8 cellular contexts compared by ENCODE assay signal in genomic region chr10:7260412-7260900, GRCh38.
DNase-seq lines count a peak whose midpoint lies in the region; ATAC-seq, FAIRE-seq and TF ChIP-seq lines count a peak whose summit lies in the region.

No MANE protein-coding gene starts in this region.

- no peaks in the 10 kb centered on the region for H3K23me2 ChIP-seq in H1 (ENCODE audit: low read depth, low read length)

- H4K20me1 ChIP-seq in H1 (replicated peaks in 1 of 2; ENCODE audit: control insufficient read depth in 1 of 2, insufficient read depth in 2 of 2, low read length in 2 of 2), result no peaks in the 10 kb centered on the region

- no peak overlapping the region for H3K23ac ChIP-seq in H1 (ENCODE audit: insufficient read length)
- H3K23ac ChIP-seq in mesenchymal stem cell (ENCODE audit: low read length in 2 of 2), result no peak overlapping the region

- TF ChIP-seq CTCF in C4-2B (conservative IDR thresholded peaks at IDR 0.05), result peak; percentile 76
- peak in 2 of 3 experiments; percentile 33 to 75; a peak in 2 of 4 replicates for TF ChIP-seq CTCF in H1 (IDR thresholded peaks at IDR 0.05; ENCODE audit: control extremely low read depth in 1 of 3, insufficient read depth in 1 of 3, low read depth in 1 of 3, low read length in 3 of 3)
- peak; percentile 54 to 89 (median 61) for TF ChIP-seq CTCF in vagina (IDR thresholded peaks at IDR 0.05)
- TF ChIP-seq CTCF in WERI-Rb-1 (IDR thresholded peaks at IDR 0.05; ENCODE audit: low read depth, low read length), result no peak

- no peak overlapping the region for H3K9ac ChIP-seq in H1 (replicated peaks in 1 of 4; ENCODE audit: extremely low read depth in 1 of 4, low read depth in 3 of 4, low read length in 3 of 4)
- H3K9ac ChIP-seq in mesenchymal stem cell (ENCODE audit: low read length), result peak overlapping the region; percentile 58

- H2BK5ac ChIP-seq in H1 (ENCODE audit: low read depth, low read length), result no peak overlapping the region
- H2BK5ac ChIP-seq in mesenchymal stem cell (ENCODE audit: low read depth, low read length, poor library complexity, severe bottlenecking), result no peak overlapping the region

- peak; percentile 53 to 66 for TF ChIP-seq RAD21 in H1 (IDR thresholded peaks at IDR 0.05 in 1 of 2, conservative IDR thresholded peaks at IDR 0.05 in 1 of 2; ENCODE audit: low read depth in 2 of 2, low read length in 2 of 2)

- H3K9me3 ChIP-seq in H1 (ENCODE audit: insufficient read depth in 2 of 2, low read depth in 1 of 2, low read length in 1 of 2) (no peaks in the 10 kb centered on the region), mesenchymal stem cell (ENCODE audit: control insufficient read depth, low read length) (no peaks in the 10 kb centered on the region), vagina (no peaks in the 10 kb centered on the region), WERI-Rb-1 (ENCODE audit: severe bottlenecking) (no peaks in the 10 kb centered on the region)

- FAIRE-seq in H1 (lab: Jason Lieb, UNC), result peak; percentile 66

- no peak overlapping the region for H2AK5ac ChIP-seq in H1 (ENCODE audit: low read depth, low read length)
- no peak overlapping the region for H2AK5ac ChIP-seq in mesenchymal stem cell (ENCODE audit: low read length, severe bottlenecking)

- no peak overlapping the region for H3K27ac ChIP-seq in C4-2B
- no peak overlapping the region for H3K27ac ChIP-seq in H1 (ENCODE audit: low read depth, low read length)
- H3K27ac ChIP-seq in mesenchymal stem cell (ENCODE audit: low read length, poor library complexity, severe bottlenecking), result no peak overlapping the region
- H3K27ac ChIP-seq in vagina, result peak overlapping the region; percentile 66
- no peak overlapping the region for H3K27ac ChIP-seq in WERI-Rb-1

- H3K4me2 ChIP-seq in H1 (ENCODE audit: insufficient read depth in 1 of 2, low read depth in 2 of 2, low read length in 2 of 2), result no peak overlapping the region
- no peak overlapping the region for H3K4me2 ChIP-seq in mesenchymal stem cell (ENCODE audit: low read length, poor library complexity, severe bottlenecking)

- H2AFZ ChIP-seq in H1 (ENCODE audit: low read length) (no peak overlapping the region), mesenchymal stem cell (ENCODE audit: low read depth, low read length) (no peak overlapping the region)

- H3K79me1 ChIP-seq in H1 (ENCODE audit: low read depth, low read length), result peaks cover 2% of the 10 kb centered on the region; the same call in 1 of the 2 replicates
- H3K79me1 ChIP-seq in mesenchymal stem cell (replicated peaks; ENCODE audit: low read length, poor library complexity, severe bottlenecking), result no peaks in the 10 kb centered on the region

- H4K91ac ChIP-seq in H1 (replicated peaks; ENCODE audit: insufficient read length, low read length) (no peak overlapping the region), mesenchymal stem cell (ENCODE audit: low read length) (no peak overlapping the region)

- WGBS in H1 (ENCODE audit: extremely low coverage in 1 of 2, insufficient coverage in 1 of 2, insufficient read length in 1 of 2, insufficient replicate concordance in 2 of 2, low coverage in 1 of 2, low lambda C conversion rate in 2 of 2, missing lambda C conversion rate in 1 of 2), 2 experiments, result 65% methylated on average over 3 of the region's 3 CpGs; no CpG with 5 or more reads in 1 of the 2 experiments
- WGBS in mesenchymal stem cell, result 27% methylated on average over 2 of the region's 3 CpGs

- H3K4me3 ChIP-seq in H1 (ENCODE audit: extremely low read depth in 1 of 4, insufficient read depth in 2 of 4, low read depth in 3 of 4, low read length in 4 of 4) (no peak overlapping the region), mesenchymal stem cell (ENCODE audit: insufficient read depth in 1 of 2, low read depth in 1 of 2, low read length in 2 of 2) (peak overlapping the region in 1 of 2 experiments; percentile 10), vagina (no peak overlapping the region), WERI-Rb-1 (ENCODE audit: low read depth, low read length) (no peak overlapping the region)

- no peak overlapping the region for H2BK20ac ChIP-seq in H1 (ENCODE audit: low read length)

- no peak overlapping the region for H2BK120ac ChIP-seq in H1 (replicated peaks; ENCODE audit: low read depth, low read length)
- no peak overlapping the region for H2BK120ac ChIP-seq in mesenchymal stem cell (ENCODE audit: low read depth, low read length)

- H4K5ac ChIP-seq in H1 (ENCODE audit: insufficient read length, low read depth, low read length), result no peak overlapping the region

- CTCF ChIA-PET in H1 (lab: Charles Lee; ENCODE audit: partially characterized antibody), result interaction anchor here (0.6 to 2.3 kb wide), 6 partner anchors 9 to 612 kb away, joined by 3 to 9 read pairs (median 3); no protein-coding TSS in a partner anchor

- H3K27me3 ChIP-seq in H1 (replicated peaks in 1 of 4; ENCODE audit: control insufficient read depth in 3 of 4, extremely low read depth in 1 of 4, insufficient read depth in 3 of 4, low read length in 3 of 4) (no peaks in the 10 kb centered on the region), mesenchymal stem cell (ENCODE audit: control insufficient read depth in 1 of 2, insufficient read depth in 1 of 2, low read length in 2 of 2) (peaks cover 0 to 2% of the 10 kb centered on the region in 2 experiments), vagina (no peaks in the 10 kb centered on the region), WERI-Rb-1 (ENCODE audit: insufficient read depth, low read depth, severe bottlenecking) (peaks cover 5% of the 10 kb centered on the region)

- ATAC-seq in GM18858 (IDR thresholded peaks at IDR 0.05; ENCODE audit: unreplicated experiment) (peak; percentile 76), HG03196 (IDR thresholded peaks at IDR 0.05; ENCODE audit: unreplicated experiment) (peak; percentile 51)

- no peak overlapping the region for H3K56ac ChIP-seq in H1 (replicated peaks; ENCODE audit: insufficient read length, low read depth, low read length)

- POLR2A ChIA-PET in H1 (lab: Charles Lee; ENCODE audit: partially characterized antibody), result no interaction called here

- TF ChIP-seq EP300 in H1 (IDR thresholded peaks at IDR 0.05; ENCODE audit: borderline replicate concordance in 1 of 2, low read depth in 2 of 2, low read length in 2 of 2), result no peak

- H3K36me3 ChIP-seq in H1 (ENCODE audit: control insufficient read depth in 2 of 4, insufficient read depth in 4 of 4, low read length in 3 of 4) (no peaks in the 10 kb centered on the region), mesenchymal stem cell (ENCODE audit: control insufficient read depth in 1 of 2, insufficient read depth in 2 of 2, low read depth in 1 of 2, low read length in 2 of 2) (no peaks in the 10 kb centered on the region), vagina (no peaks in the 10 kb centered on the region), WERI-Rb-1 (no peaks in the 10 kb centered on the region)

- no peaks in the 10 kb centered on the region for H3K79me2 ChIP-seq in H1 (ENCODE audit: control insufficient read depth in 1 of 2, insufficient read depth in 2 of 2, low read length in 2 of 2)

- intact Hi-C loops in vagina (cut with DNase I), result loop anchor here (2.0 kb wide), 1 partner anchor 148 kb away; no protein-coding TSS in a partner anchor

- H3K18ac ChIP-seq in H1 (ENCODE audit: extremely low read depth, low read length) (no peak overlapping the region), mesenchymal stem cell (ENCODE audit: low read depth in 1 of 2, low read length in 2 of 2) (no peak overlapping the region)

- H2BK15ac ChIP-seq in H1 (ENCODE audit: low read length) (no peak overlapping the region), mesenchymal stem cell (ENCODE audit: low read depth, poor library complexity, severe bottlenecking) (no peak overlapping the region)

- H4K8ac ChIP-seq in H1 (ENCODE audit: extremely low read depth, insufficient read depth, low read length) (no peak overlapping the region), mesenchymal stem cell (ENCODE audit: low read length) (no peak overlapping the region)

- H2BK12ac ChIP-seq in H1 (ENCODE audit: low read depth, low read length) (no peak overlapping the region), mesenchymal stem cell (ENCODE audit: low read length in 2 of 2) (no peak overlapping the region)

- H3K4ac ChIP-seq in H1 (replicated peaks; ENCODE audit: insufficient read length, low read depth, low read length) (no peak overlapping the region), mesenchymal stem cell (ENCODE audit: low read depth in 1 of 2, low read length in 2 of 2) (no peak overlapping the region)

- no peak for TF ChIP-seq POLR2A in H1 (IDR thresholded peaks at IDR 0.05; ENCODE audit: control extremely low read depth in 1 of 2, low read depth in 2 of 2, low read length in 2 of 2)
- TF ChIP-seq POLR2A in vagina (IDR thresholded peaks at IDR 0.05), result no peak

- H3K4me1 ChIP-seq in H1 (replicated peaks in 1 of 4; ENCODE audit: control insufficient read depth in 3 of 4, insufficient read depth in 4 of 4, low read length in 3 of 4) (no peaks in the 10 kb centered on the region), mesenchymal stem cell (ENCODE audit: control insufficient read depth, insufficient read depth, low read depth, low read length) (no peaks in the 10 kb centered on the region), vagina (peaks cover 21% of the 10 kb centered on the region)

- DNase-seq in RPMI8226 (peak; percentile 43), H1 (ENCODE audit: low read depth in 1 of 2, low spot score in 2 of 2) (peak in 1 of 2 experiments; percentile 15), mesenchymal stem cell (peak; percentile 82), vagina (ENCODE audit: extremely low spot score in 2 of 2) (peak in 1 of 2 donors; percentile 97), WERI-Rb-1 (no peak)

- no peak overlapping the region for H3K14ac ChIP-seq in H1 (ENCODE audit: insufficient read length)
- no peak overlapping the region for H3K14ac ChIP-seq in mesenchymal stem cell (ENCODE audit: low read length in 2 of 2)

TF ChIP-seq in H1, 55 proteins besides CTCF, POLR2A, EP300 and RAD21:
- TF ChIP-seq YY1 (IDR thresholded peaks at IDR 0.05; ENCODE audit: low read depth, low read length), result peak; percentile 81
- 0 out of 2 replicates have a peak, but pooled peaks have one; percentile 31 for TF ChIP-seq SP4 (IDR thresholded peaks at IDR 0.05; ENCODE audit: low read length)
- no peak for TF ChIP-seq TCF12 (IDR thresholded peaks at IDR 0.05; ENCODE audit: low read depth, low read length)
- no peak for TF ChIP-seq TEAD4 (IDR thresholded peaks at IDR 0.05; ENCODE audit: low read depth, low read length)
